11 cellular contexts compared by ENCODE assay signal in genomic region chr5:124628721-124629596, GRCh38.
DNase-seq lines count a peak whose midpoint lies in the region; ATAC-seq, FAIRE-seq and TF ChIP-seq lines count a peak whose summit lies in the region.
"Had no signal": no experiment of that assay in that cellular context is flagged by ENCODE, and none has a peak within 500 bp of the region (broad histone marks: within the 10 kb centered on the region; RNA-seq: fewer than 3 reads in every experiment).

No MANE protein-coding gene starts in this region.

- peak; percentile 96 for FAIRE-seq in urothelium cell line (lab: Jason Lieb, UNC)

- intact Hi-C loops in Right ventricle myocardium inferior (cut with DNase I) = no loop called here
- intact Hi-C loops in left ventricle myocardium inferior (cut with micrococcal nuclease) = no loop called here

- H3K36me3 ChIP-seq in left ventricle myocardium inferior = no peaks in the 10 kb centered on the region

- H3K27ac ChIP-seq in left ventricle myocardium inferior (replicated peaks) = no peak overlapping the region
- H3K27ac ChIP-seq: KMS-11 had no signal

- no peak for DNase-seq in Right ventricle myocardium inferior (ENCODE audit: missing footprints)
- DNase-seq in left ventricle myocardium inferior = no peak
- peak; percentile 94 for DNase-seq in amniotic epithelial cell (ENCODE audit: low read depth)
- DNase-seq in kidney glomerular epithelial cell (lab: John Stamatoyannopoulos, UW) = peak; percentile 95
- DNase-seq in urothelium cell line (ENCODE audit: low spot score) = peak; percentile 98
- no peak for DNase-seq in activated gamma-delta T cell (lab: John Stamatoyannopoulos, UW)
- DNase-seq: CD8-positive, alpha-beta memory T cell had no signal

- no peaks in the 10 kb centered on the region for H3K27me3 ChIP-seq in left ventricle myocardium inferior (ENCODE audit: low read depth)

- H3K4me3 ChIP-seq in left ventricle myocardium inferior = no peak overlapping the region
- H3K4me3 ChIP-seq: skin epidermis had no signal

- ATAC-seq in Right ventricle myocardium inferior = peak; percentile 48
- ATAC-seq in GM19023 (IDR thresholded peaks at IDR 0.05; ENCODE audit: unreplicated experiment) = no peak
- no peak for ATAC-seq in HG03139 (IDR thresholded peaks at IDR 0.05; ENCODE audit: unreplicated experiment)

- no peak for TF ChIP-seq CTCF in left ventricle myocardium inferior (IDR thresholded peaks at IDR 0.05; ENCODE audit: borderline replicate concordance)

- H3K9me3 ChIP-seq in left ventricle myocardium inferior (replicated peaks) = no peaks in the 10 kb centered on the region

- H3K4me1 ChIP-seq in left ventricle myocardium inferior = no peaks in the 10 kb centered on the region

Comparison
In these comparisons a context has a peak if more than half of its experiments do, and no peak if none do; other contexts are left out.
1. DNase-seq: peak in amniotic epithelial cell (single experiment), kidney glomerular epithelial cell (single experiment) and urothelium cell line (single experiment); none in Right ventricle myocardium inferior (single experiment), left ventricle myocardium inferior (single experiment) and activated gamma-delta T cell (single experiment).